Comparison of ENCODE assay signal across 8 cellular contexts in the genomic region with DNA sequence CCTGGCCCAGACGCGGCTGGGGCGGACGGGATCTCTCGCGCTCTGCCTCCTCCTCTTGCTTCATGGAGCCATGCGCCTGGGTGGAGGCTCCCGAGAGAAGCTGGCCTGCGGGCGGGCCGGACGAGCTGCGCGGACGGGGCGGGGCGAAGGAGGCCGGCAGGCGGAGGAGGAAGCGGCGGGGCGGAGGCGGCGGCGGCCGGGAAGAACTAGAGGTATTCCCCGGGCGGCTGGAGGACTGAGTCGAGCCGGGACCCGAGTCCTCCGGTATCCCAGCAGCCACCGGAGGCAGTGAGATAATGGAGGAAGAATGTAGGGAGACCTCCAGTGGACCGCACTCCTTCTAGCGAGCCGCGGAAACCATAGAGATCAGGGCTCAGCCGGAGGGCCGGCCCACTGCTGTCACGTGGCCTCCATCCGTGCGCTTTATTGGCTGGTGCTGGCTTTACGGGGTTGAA. TPM values are rescaled to one million over a fixed set of nuclear protein-coding genes. Genes with fewer than 3 reads are reported as not detected.
DNase-seq lines count a peak whose midpoint lies in the region; ATAC-seq and TF ChIP-seq lines count a peak whose summit lies in the region.
"Not testable (repeated sequence)": the region's sequence is repeated elsewhere in the genome, so short reads cannot be mapped to it uniquely, and the experiment has no call there.

No MANE protein-coding gene starts in this region.

- H3K36me3 Mint-ChIP-seq in activated T-helper 1 cell treated with anti-CD3 and anti-CD28 coated beads, Interleukin-12 subunit alpha, Interleukin-12 subunit beta, Interleukin-2, Interleukin-4 antibody, amounts not matched to agents 30 ng/mL and 10 ng/mL and 1 ng/mL, durations not matched to agents 14 hours and 24 hours and 36 hours (ENCODE audit: low read depth), result peaks cover 18% of the 10 kb centered on the region
- H3K36me3 Mint-ChIP-seq in naive B cell, result not testable (repeated sequence)

- H3K9ac ChIP-seq in DND-41 (ENCODE audit: low read depth, low read length), result peak overlapping the region; percentile 60
- peak overlapping the region; percentile 89 for H3K9ac ChIP-seq in GM23248

- H3K4me3 ChIP-seq in DND-41 (ENCODE audit: low read depth in 1 of 2, low read length in 2 of 2) (peak overlapping the region; percentile 30 to 56; a peak in 3 of 4 replicates), GM23248 (peak overlapping the region; percentile 71)

- H3K79me2 ChIP-seq in DND-41 (ENCODE audit: insufficient read depth, low read length), result peaks cover 14% of the 10 kb centered on the region; the same call in 1 of the 2 replicates
- H3K79me2 ChIP-seq in GM23248 (ENCODE audit: insufficient read depth), result peaks cover 52% of the 10 kb centered on the region

- H2AFZ ChIP-seq in DND-41 (ENCODE audit: low read depth, low read length) (peak overlapping the region; percentile 49; the same call in 1 of the 2 replicates), GM23248 (peak overlapping the region; percentile 60; the same call in 1 of the 2 replicates)

- H3K27ac Mint-ChIP-seq in activated T-helper 1 cell treated with anti-CD3 and anti-CD28 coated beads, Interleukin-12 subunit alpha, Interleukin-12 subunit beta, Interleukin-2, Interleukin-4 antibody, amounts not matched to agents 30 ng/mL and 10 ng/mL and 1 ng/mL, durations not matched to agents 14 hours and 24 hours and 36 hours, result peak overlapping the region; percentile 90
- H3K27ac Mint-ChIP-seq in naive B cell, result peak overlapping the region; percentile 89 to 97 (median 93)

- not testable (repeated sequence) for H3K27me3 ChIP-seq in DND-41 (ENCODE audit: insufficient read depth, low read length, poor library complexity); GM23248 (replicated peaks; ENCODE audit: insufficient read depth)

- H3K9me3 ChIP-seq in DND-41 (ENCODE audit: insufficient read depth, low read length, severe bottlenecking); GM23248 (ENCODE audit: low read depth); KOPT-K1 (ENCODE audit: insufficient read depth, low read length, poor library complexity, severe bottlenecking): not testable (repeated sequence)

- not testable (repeated sequence) for H3K9me3 Mint-ChIP-seq in activated T-helper 1 cell treated with anti-CD3 and anti-CD28 coated beads, Interleukin-12 subunit alpha, Interleukin-12 subunit beta, Interleukin-2, Interleukin-4 antibody, amounts not matched to agents 30 ng/mL and 10 ng/mL and 1 ng/mL, durations not matched to agents 14 hours and 24 hours and 36 hours; naive B cell

- H3K4me1 Mint-ChIP-seq in activated T-helper 1 cell treated with anti-CD3 and anti-CD28 coated beads, Interleukin-12 subunit alpha, Interleukin-12 subunit beta, Interleukin-2, Interleukin-4 antibody, amounts not matched to agents 30 ng/mL and 10 ng/mL and 1 ng/mL, durations not matched to agents 14 hours and 24 hours and 36 hours (ENCODE audit: low read depth), result peaks cover 21% of the 10 kb centered on the region
- peaks cover 11 to 23% (median 20%) of the 10 kb centered on the region in 3 donors for H3K4me1 Mint-ChIP-seq in naive B cell

- H3K4me2 ChIP-seq in DND-41 (ENCODE audit: insufficient read depth, low read length); GM23248 (ENCODE audit: unreplicated experiment): not testable (repeated sequence)

- peak; percentile 87 for ATAC-seq in DND-41 (ENCODE audit: insufficient read depth, low read depth)
- peak; percentile 77 to 78 for ATAC-seq in naive B cell (ENCODE audit: low read depth in 2 of 2)

- H3K36me3 ChIP-seq in DND-41 (ENCODE audit: insufficient read depth, low read length); GM23248 (ENCODE audit: low read depth); KOPT-K1 (ENCODE audit: insufficient read depth, low read length): not testable (repeated sequence)

- H4K20me1 ChIP-seq in DND-41 (ENCODE audit: insufficient read depth, low read length); GM23248 (ENCODE audit: insufficient read depth): not testable (repeated sequence)

- in situ Hi-C loops in GM23248 (cut with MboI), result not testable (repeated sequence)

- WGBS in GM23248 (ENCODE audit: low coverage in 1 of 2, low lambda C conversion rate in 2 of 2, missing lambda C conversion rate in 2 of 2), 2 experiments, result 0% methylated on average over 29 to 36 of the region's 43 CpGs

- H3K4me1 ChIP-seq in DND-41 (ENCODE audit: insufficient read depth, low read length) (peaks cover 10% of the 10 kb centered on the region; the same call in 1 of the 2 replicates), GM23248 (ENCODE audit: insufficient read depth) (peaks cover 22% of the 10 kb centered on the region)

- H3K4me3 Mint-ChIP-seq in activated T-helper 1 cell treated with anti-CD3 and anti-CD28 coated beads, Interleukin-12 subunit alpha, Interleukin-12 subunit beta, Interleukin-2, Interleukin-4 antibody, amounts not matched to agents 30 ng/mL and 10 ng/mL and 1 ng/mL, durations not matched to agents 14 hours and 24 hours and 36 hours, result peak overlapping the region; percentile 87
- peak overlapping the region; percentile 88 to 99 (median 94) for H3K4me3 Mint-ChIP-seq in naive B cell

- TF ChIP-seq CTCF in DND-41 (IDR thresholded peaks at IDR 0.05; ENCODE audit: borderline replicate concordance, extremely low read depth, low read length, poor library complexity, severe bottlenecking), result not testable (repeated sequence)

- H3K27me3 Mint-ChIP-seq in activated T-helper 1 cell treated with anti-CD3 and anti-CD28 coated beads, Interleukin-12 subunit alpha, Interleukin-12 subunit beta, Interleukin-2, Interleukin-4 antibody, amounts not matched to agents 30 ng/mL and 10 ng/mL and 1 ng/mL, durations not matched to agents 14 hours and 24 hours and 36 hours (ENCODE audit: insufficient read depth); naive B cell: not testable (repeated sequence)

- H3K27ac ChIP-seq in DND-41 (ENCODE audit: low read length), result peak overlapping the region; percentile 40; the same call in 1 of the 2 replicates
- peak overlapping the region; percentile 85 for H3K27ac ChIP-seq in GM23248
- peak overlapping the region; percentile 74 for H3K27ac ChIP-seq in KOPT-K1 (ENCODE audit: low read depth, low read length, poor library complexity, severe bottlenecking)

- not testable (repeated sequence) for H3F3A ChIP-seq in GM23248 (ENCODE audit: insufficient read depth)

- not testable (repeated sequence) for H3K9me2 ChIP-seq in GM23248 (ENCODE audit: insufficient read depth)

- intact Hi-C loops in activated T-helper 1 cell treated with anti-CD3 and anti-CD28 coated beads, Interleukin-12 subunit alpha, Interleukin-12 subunit beta, Interleukin-2, Interleukin-4 antibody, amounts not matched to agents 30 ng/mL and 10 ng/mL and 1 ng/mL, durations not matched to agents 14 hours and 24 hours and 36 hours (cut with micrococcal nuclease), result loop anchor here (5.0 kb wide), 2 partner anchors 140 to 250 kb away; partner anchors contain the start of gene GLUD1

- DNase-seq in DND-41, result peak; percentile 82
- peak; percentile 86 for DNase-seq in GM23248
- DNase-seq in RPMI7951 (ENCODE audit: low read depth), result peak; percentile 85
- DNase-seq in activated T-helper 1 cell treated with anti-CD3 and anti-CD28 coated beads, Interleukin-12 subunit alpha, Interleukin-12 subunit beta, Interleukin-2, Interleukin-4 antibody, amounts not matched to agents 30 ng/mL and 10 ng/mL and 1 ng/mL, durations not matched to agents 14 hours and 24 hours and 36 hours (ENCODE audit: low spot score), result peak; percentile 76
- DNase-seq in fibroblast of gingiva (ENCODE audit: low read depth), result peak; percentile 91
- DNase-seq in naive B cell, result peak; percentile 79
- DNase-seq in stimulated activated CD8-positive, alpha-beta memory T cell treated with anti-CD3 and anti-CD28 coated beads, Interleukin-7, amount 100 ng/mL, for 24 hours (ENCODE audit: low read depth), result peak; percentile 46

RNA-seq across cellular contexts. Expression of gene NUTM2D, which starts 15.3 kb away (rescaled TPM):
- 0.65 and 2.3 TPM in 2 replicates for total RNA-seq in GM23248 (2014; rRNA removed; shearing (Covaris generic))
- polyA plus RNA-seq in GM23248 (2016; fragmentation: Nextera tagmentation; extraction: Ambion mirVana) (0.06 and 0.18 TPM in 2 replicates), naive B cell (ENCODE audit: low read depth in 6 of 6) (under 1 TPM in 3 of 6 donors, not detected in 3; 0.09 to 0.21 (median 0.11) TPM)
- total RNA-seq in RPMI7951 (2014; rRNA removed; shearing (Covaris generic)), result 0.36 and 0.59 TPM in 2 replicates
- 1.5 and 2.2 TPM in 2 replicates for total RNA-seq in activated T-helper 1 cell treated with anti-CD3 and anti-CD28 coated beads, Interleukin-12 subunit alpha, Interleukin-12 subunit beta, Interleukin-2, Interleukin-4 antibody, amounts not matched to agents 30 ng/mL and 10 ng/mL and 1 ng/mL, durations not matched to agents 14 hours and 24 hours and 36 hours

Comparison
In these comparisons a context has a peak if more than half of its experiments do, and no peak if none do; other contexts are left out.
1. Peak in every context shown above with its lines: DNase-seq, ATAC-seq, H3K4me3 ChIP-seq and H3K27ac ChIP-seq.